8 cellular contexts compared by ENCODE assay signal in genomic region chr9:83817356-83818278, GRCh38. TPM values are rescaled to one million over a fixed set of nuclear protein-coding genes. Genes with fewer than 3 reads are reported as not detected.
DNase-seq lines count a peak whose midpoint lies in the region; ATAC-seq lines count a peak whose summit lies in the region.
"Not testable (repeated sequence)": the region's sequence is repeated elsewhere in the genome, so short reads cannot be mapped to it uniquely, and the experiment has no call there.

Gene GKAP1, minus strand, starts transcription at chr9:83817769. Its CDS starts 11,252 bp downstream, at chr9:83806517.

- H3K4me3 ChIP-seq in CD4-positive, CD25-positive, alpha-beta regulatory T cell (ENCODE audit: low read depth, low read length) = peak within 1 kb of the TSS; percentile 69

- H3K36me3 Mint-ChIP-seq in CD4-positive, CD25-positive, alpha-beta regulatory T cell = not testable (repeated sequence)

- H3K27me3 ChIP-seq in CD4-positive, CD25-positive, alpha-beta regulatory T cell (ENCODE audit: control insufficient read depth, insufficient read depth, low read length) = not testable (repeated sequence)

- ATAC-seq in CD4-positive, CD25-positive, alpha-beta regulatory T cell (ENCODE audit: low read depth in 2 of 2) = peak; percentile 83 to 87
- ATAC-seq in GM19372 (IDR thresholded peaks at IDR 0.05; ENCODE audit: low read depth, unreplicated experiment) (peak; percentile 74), HG03460 (IDR thresholded peaks at IDR 0.05; ENCODE audit: unreplicated experiment) (peak; percentile 74)

- H3K36me3 ChIP-seq in CD4-positive, CD25-positive, alpha-beta regulatory T cell (ENCODE audit: control insufficient read depth, insufficient read depth, low read length) = not testable (repeated sequence)

- peak; percentile 79 to 87 (median 81) for DNase-seq in CD4-positive, CD25-positive, alpha-beta regulatory T cell
- peak; percentile 49 for DNase-seq in NCI-H82 treated with DMSO at 0.1 percent for 48 hours (lab: John Stamatoyannopoulos, UW; ENCODE audit: unreplicated experiment)
- peak; percentile 68 to 70 for DNase-seq in activated CD8-positive, alpha-beta memory T cell treated with anti-CD3 and anti-CD28 coated beads for 1 hour (ENCODE audit: extremely low read depth in 1 of 2, low read depth in 1 of 2)
- peak; percentile 78 for DNase-seq in effector CD4-positive, alpha-beta T cell
- peak; percentile 66 to 68 for DNase-seq in lung microvascular endothelial cell (ENCODE audit: low read depth in 2 of 2)
- DNase-seq in stimulated activated CD4-positive, alpha-beta T cell treated with anti-CD3 and anti-CD28 coated beads, Interleukin-4, amount 100 ng/mL, for 48 hours (ENCODE audit: low read depth in 2 of 2) = peak; percentile 50 to 67

- H3K4me1 ChIP-seq in CD4-positive, CD25-positive, alpha-beta regulatory T cell (ENCODE audit: control insufficient read depth, insufficient read depth, low read length, poor library complexity, severe bottlenecking) = not testable (repeated sequence)

- H3K9me3 Mint-ChIP-seq in CD4-positive, CD25-positive, alpha-beta regulatory T cell = not testable (repeated sequence)

- peak within 1 kb of the TSS; percentile 87 to 94 (median 90) for H3K4me3 Mint-ChIP-seq in CD4-positive, CD25-positive, alpha-beta regulatory T cell

- H3K4me1 Mint-ChIP-seq in CD4-positive, CD25-positive, alpha-beta regulatory T cell = peaks cover 11 to 17% (median 14%) of the 10 kb centered on the region in 4 donors

- not testable (repeated sequence) for H3K27me3 Mint-ChIP-seq in CD4-positive, CD25-positive, alpha-beta regulatory T cell

- not testable (repeated sequence) for H3K9me3 ChIP-seq in CD4-positive, CD25-positive, alpha-beta regulatory T cell (ENCODE audit: control insufficient read depth in 2 of 2, low read length in 2 of 2)

- H3K27ac ChIP-seq in CD4-positive, CD25-positive, alpha-beta regulatory T cell (ENCODE audit: insufficient read depth, low read length, poor library complexity, severe bottlenecking) = peak within 1 kb of the TSS; percentile 78

- H3K27ac Mint-ChIP-seq in CD4-positive, CD25-positive, alpha-beta regulatory T cell = peak within 1 kb of the TSS; percentile 51 to 90 (median 78)

RNA-seq across cellular contexts. Expression of gene GKAP1, which starts in this region (rescaled TPM):
- total RNA-seq in CD4-positive, CD25-positive, alpha-beta regulatory T cell = 6.7 TPM
- polyA plus RNA-seq in CD4-positive, CD25-positive, alpha-beta regulatory T cell = 1 to 10 TPM; 1.6 to 5.1 (median 3.7) TPM
- total RNA-seq in lung microvascular endothelial cell = 1.1 and 1.8 TPM in 2 replicates

Comparison
In these comparisons a context has a peak if more than half of its experiments do, and no peak if none do; other contexts are left out.
1. Peak in every context shown above with its lines: DNase-seq, ATAC-seq, H3K4me3 ChIP-seq and H3K27ac ChIP-seq.